In genomic region chr16:11088432-11088794, GRCh38 we compare ENCODE assay signal across 17 cellular contexts.
DNase-seq lines count a peak whose midpoint lies in the region; ATAC-seq and TF ChIP-seq lines count a peak whose summit lies in the region.
"Had no signal": no experiment of that assay in that cellular context is flagged by ENCODE, and none has a peak within 500 bp of the region (broad histone marks: within the 10 kb centered on the region; RNA-seq: fewer than 3 reads in every experiment).

No MANE protein-coding gene starts in this region.

- H3K9me3 Mint-ChIP-seq in activated naive CD4-positive, alpha-beta T cell treated with anti-CD3 and anti-CD28 coated beads, Interleukin-2, amount 50 U/mL, for 72 hours: no peaks in the 10 kb centered on the region
- H3K9me3 Mint-ChIP-seq in activated T-helper 17 cell treated with anti-CD3 and anti-CD28 coated beads, Interleukin-2, amount 50 U/mL, for 72 hours: no peaks in the 10 kb centered on the region
- H3K9me3 Mint-ChIP-seq: nephron progenitor cell had no signal

- no peaks in the 10 kb centered on the region for H3K9me3 ChIP-seq in stomach smooth muscle (ENCODE audit: control insufficient read depth in 2 of 2, low read length in 2 of 2)
- H3K9me3 ChIP-seq in vagina: no peaks in the 10 kb centered on the region
- H3K9me3 ChIP-seq: HAP-1, Peyer's patch had no signal

- peak overlapping the region; percentile 11 for H3K4me3 ChIP-seq in Jurkat, Clone E6-1 (ENCODE audit: low read length)
- H3K4me3 ChIP-seq in stomach smooth muscle (ENCODE audit: low read length in 2 of 2) (no peak overlapping the region), vagina (no peak overlapping the region)
- H3K4me3 ChIP-seq: HAP-1, Peyer's patch had no signal

- intact Hi-C loops in vagina (cut with DNase I): no loop called here

- peaks cover 10% of the 10 kb centered on the region for H3K4me1 Mint-ChIP-seq in activated T-helper 17 cell treated with anti-CD3 and anti-CD28 coated beads, Interleukin-2, amount 50 U/mL, for 72 hours

- H3K36me3 Mint-ChIP-seq in activated naive CD4-positive, alpha-beta T cell treated with anti-CD3 and anti-CD28 coated beads, Interleukin-2, amount 50 U/mL, for 72 hours: peaks cover 0 to 5% of the 10 kb centered on the region in 2 donors
- H3K36me3 Mint-ChIP-seq in activated T-helper 17 cell treated with anti-CD3 and anti-CD28 coated beads, Interleukin-2, amount 50 U/mL, for 72 hours (ENCODE audit: low read depth): no peaks in the 10 kb centered on the region

- H3K36me3 ChIP-seq in stomach smooth muscle (ENCODE audit: control insufficient read depth in 2 of 2, insufficient read depth in 2 of 2, low read length in 2 of 2) (no peaks in the 10 kb centered on the region), vagina (no peaks in the 10 kb centered on the region)
- H3K36me3 ChIP-seq: HAP-1, Peyer's patch had no signal

- H3K4me3 Mint-ChIP-seq in activated T-helper 17 cell treated with anti-CD3 and anti-CD28 coated beads, Interleukin-2, amount 50 U/mL, for 72 hours: peak overlapping the region; percentile 27
- H3K4me3 Mint-ChIP-seq: nephron progenitor cell had no signal

- H3K27me3 ChIP-seq in stomach smooth muscle (ENCODE audit: control insufficient read depth in 1 of 2, insufficient read depth in 2 of 2, low read length in 2 of 2) (no peaks in the 10 kb centered on the region), vagina (no peaks in the 10 kb centered on the region)
- H3K27me3 ChIP-seq: Peyer's patch had no signal

- H3K27ac ChIP-seq in stomach smooth muscle (ENCODE audit: low read length): peak overlapping the region; percentile 78
- H3K27ac ChIP-seq in vagina: no peak overlapping the region

- DNase-seq in activated naive CD4-positive, alpha-beta T cell treated with anti-CD3 and anti-CD28 coated beads, Interleukin-2, amount 50 U/mL, for 72 hours (ENCODE audit: low spot score in 2 of 2): no peak
- DNase-seq in activated naive CD4-positive, alpha-beta T cell (lab: John Stamatoyannopoulos, UW): no peak
- no peak for DNase-seq in Jurkat, Clone E6-1 (ENCODE audit: low read depth, low spot score)
- DNase-seq in vagina (ENCODE audit: extremely low spot score in 2 of 2): no peak
- DNase-seq: amygdala; DMS153; effector memory CD4-positive, alpha-beta T cell; islet precursor cell; NCI-H1092 treated with DMSO at 0.1 percent for 48 hours; nephron progenitor cell had no signal

- peaks cover 65% of the 10 kb centered on the region for H3K4me1 ChIP-seq in stomach smooth muscle (ENCODE audit: control insufficient read depth, insufficient read depth, low read length)
- H3K4me1 ChIP-seq in vagina: peaks cover 44% of the 10 kb centered on the region
- H3K4me1 ChIP-seq: HAP-1 had no signal

- H3K27ac Mint-ChIP-seq in activated naive CD4-positive, alpha-beta T cell treated with anti-CD3 and anti-CD28 coated beads, Interleukin-2, amount 50 U/mL, for 72 hours: peak overlapping the region in 1 of 2 donors; percentile 66
- no peak overlapping the region for H3K27ac Mint-ChIP-seq in activated T-helper 17 cell treated with anti-CD3 and anti-CD28 coated beads, Interleukin-2, amount 50 U/mL, for 72 hours
- H3K27ac Mint-ChIP-seq: nephron progenitor cell had no signal

- no peak for TF ChIP-seq POLR2A in vagina (IDR thresholded peaks at IDR 0.05)

- TF ChIP-seq CTCF in vagina (IDR thresholded peaks at IDR 0.05): no peak

- no peak overlapping the region for H3K9ac ChIP-seq in stomach smooth muscle (ENCODE audit: low read length in 2 of 2)

- peak; percentile 7 to 10 for ATAC-seq in activated naive CD4-positive, alpha-beta T cell treated with anti-CD3 and anti-CD28 coated beads, Interleukin-2, amount 50 U/mL, for 72 hours
- no peak for ATAC-seq in activated T-helper 17 cell treated with anti-CD3 and anti-CD28 coated beads, Interleukin-2, amount 50 U/mL, for 72 hours (replicated peaks)
- ATAC-seq in HG02981 (IDR thresholded peaks at IDR 0.05; ENCODE audit: unreplicated experiment) (no peak), HG03469 (IDR thresholded peaks at IDR 0.05; ENCODE audit: unreplicated experiment) (no peak)
- ATAC-seq: SK-N-SH treated with all-trans-retinoic acid at 6 μM for 48 hours had no signal

- no peaks in the 10 kb centered on the region for H3K27me3 Mint-ChIP-seq in activated T-helper 17 cell treated with anti-CD3 and anti-CD28 coated beads, Interleukin-2, amount 50 U/mL, for 72 hours

Comparison
In these comparisons a context has a peak if more than half of its experiments do, and no peak if none do; other contexts are left out.
1. ATAC-seq: peak in activated naive CD4-positive, alpha-beta T cell treated with anti-CD3 and anti-CD28 coated beads, Interleukin-2, amount 50 U/mL, for 72 hours (2 of 2); none in activated T-helper 17 cell treated with anti-CD3 and anti-CD28 coated beads, Interleukin-2, amount 50 U/mL, for 72 hours (single experiment), HG02981 (single experiment) and HG03469 (single experiment).